23 cellular contexts compared by ENCODE assay signal in genomic region chr12:46818654-46819053, GRCh38. TPM values are rescaled to one million over a fixed set of nuclear protein-coding genes. Genes with fewer than 3 reads are reported as not detected.
A peak's percentile ranks its signal among the peaks of the same experiment; 100 is the strongest.
DNase-seq lines count a peak whose midpoint lies in the region; ATAC-seq and TF ChIP-seq lines count a peak whose summit lies in the region.
"Had no signal": no experiment of that assay in that cellular context is flagged by ENCODE, and none has a peak within 500 bp of the region (broad histone marks: within the 10 kb centered on the region; RNA-seq: fewer than 3 reads in every experiment).

No MANE protein-coding gene starts in this region.

- no peak overlapping the region for H3K4me3 ChIP-seq in breast epithelium
- peak overlapping the region; percentile 28 for H3K4me3 ChIP-seq in adipocyte (ENCODE audit: low read length)
- H3K4me3 ChIP-seq in right lobe of liver, result no peak overlapping the region
- H3K4me3 ChIP-seq: BLaER1 treated with 17β-estradiol and CSF1 and Interleukin-3, amounts not matched to agents 10 nM and 100 nM; GM12878; GM23338 had no signal

- peak overlapping the region; percentile 16 for H3K9ac ChIP-seq in adipocyte (ENCODE audit: low read length)
- H3K9ac ChIP-seq: BLaER1 treated with 17β-estradiol and CSF1 and Interleukin-3, amounts not matched to agents 10 nM and 100 nM had no signal

- peaks cover 6% of the 10 kb centered on the region for H3K4me1 Mint-ChIP-seq in MCF 10A (ENCODE audit: insufficient read depth, unreplicated experiment)
- H3K4me1 Mint-ChIP-seq in activated naive CD4-positive, alpha-beta T cell treated with anti-CD3 and anti-CD28 coated beads for 36 hours (ENCODE audit: low read depth), result no peaks in the 10 kb centered on the region
- H3K4me1 Mint-ChIP-seq: CD14-positive monocyte; CD8-positive, alpha-beta memory T cell had no signal

- TF ChIP-seq CTCF in MCF 10A (IDR thresholded peaks at IDR 0.05; ENCODE audit: unreplicated experiment) (no peak), breast epithelium (IDR thresholded peaks at IDR 0.05) (no peak), right lobe of liver (IDR thresholded peaks at IDR 0.05) (no peak)

- no peaks in the 10 kb centered on the region for H3K9me3 Mint-ChIP-seq in MCF 10A (ENCODE audit: unreplicated experiment)
- H3K9me3 Mint-ChIP-seq in activated naive CD4-positive, alpha-beta T cell treated with anti-CD3 and anti-CD28 coated beads for 36 hours, result no peaks in the 10 kb centered on the region
- H3K9me3 Mint-ChIP-seq: CD4-positive, alpha-beta T cell; CD8-positive, alpha-beta memory T cell; GM23338; H9 had no signal

- no peak overlapping the region for H3K4me3 Mint-ChIP-seq in MCF 10A (ENCODE audit: unreplicated experiment)
- H3K4me3 Mint-ChIP-seq in activated naive CD4-positive, alpha-beta T cell treated with anti-CD3 and anti-CD28 coated beads for 36 hours, result no peak overlapping the region
- H3K4me3 Mint-ChIP-seq: CD14-positive monocyte; CD4-positive, alpha-beta T cell; CD8-positive, alpha-beta memory T cell; GM23338; H9 had no signal

- peak overlapping the region; percentile 11 for H3K27ac Mint-ChIP-seq in MCF 10A (ENCODE audit: low read depth, unreplicated experiment)
- H3K27ac Mint-ChIP-seq in activated naive CD4-positive, alpha-beta T cell treated with anti-CD3 and anti-CD28 coated beads for 36 hours, result no peak overlapping the region
- H3K27ac Mint-ChIP-seq: CD14-positive monocyte; CD4-positive, alpha-beta T cell; CD8-positive, alpha-beta memory T cell; GM23338; H9 had no signal

- H3K27ac ChIP-seq in breast epithelium, result no peak overlapping the region
- H3K27ac ChIP-seq in right lobe of liver, result peak overlapping the region in 2 of 3 donors; percentile 3 to 20
- H3K27ac ChIP-seq: 22Rv1; BLaER1 treated with 17β-estradiol and CSF1 and Interleukin-3, amounts not matched to agents 10 nM and 100 nM had no signal

- DNase-seq in MCF 10A (ENCODE audit: unreplicated experiment), result peak; percentile 9
- no peak for DNase-seq in breast epithelium (ENCODE audit: low spot score in 2 of 2)
- DNase-seq in adipocyte (ENCODE audit: low read depth), result peak; percentile 66
- peak; percentile 3 for DNase-seq in fibroblast of peridontal ligament (ENCODE audit: extremely low read depth)
- no peak for DNase-seq in right lobe of liver
- DNase-seq in NK-92 treated with Interleukin-12 subunit alpha and Interleukin-12 subunit beta, amount 100 ng/mL, for 24 hours (lab: John Stamatoyannopoulos, UW), result no peak
- no peak for DNase-seq in NCI-H1417 (lab: John Stamatoyannopoulos, UW)
- DNase-seq in activated naive CD4-positive, alpha-beta T cell treated with anti-CD3 and anti-CD28 coated beads for 36 hours, result no peak
- DNase-seq: AML-193; BE2C; CD4-positive, alpha-beta T cell; CD8-positive, alpha-beta memory T cell; DMS 273 treated with DMSO at 0.1 percent for 48 hours; DMS79; EL; GDM1; H9 had no signal

- intact Hi-C loops in MCF 10A (cut with micrococcal nuclease) (no loop called here), breast epithelium (cut with DNase I; ENCODE audit: low total_unique reads) (no loop called here), right lobe of liver (cut with DNase I) (no loop called here)
- intact Hi-C loops in activated naive CD4-positive, alpha-beta T cell treated with anti-CD3 and anti-CD28 coated beads for 36 hours (cut with micrococcal nuclease), result no loop called here

- no peak for TF ChIP-seq POLR2A in breast epithelium (IDR thresholded peaks at IDR 0.05)
- no peak for TF ChIP-seq POLR2A in right lobe of liver (IDR thresholded peaks at IDR 0.05)

- peak; percentile 39 to 55 (median 46) for ATAC-seq in right lobe of liver
- ATAC-seq: GM12878, GM23338, HCT116 had no signal

- no TSS peak for BruUV-seq in MCF 10A (replicated peaks; lab: Mats Ljungman, UMichigan)

- CTCF ChIA-PET in MCF 10A (lab: Yijun Ruan, JAX), result no interaction called here
- CTCF ChIA-PET in activated naive CD4-positive, alpha-beta T cell treated with anti-CD3 and anti-CD28 coated beads for 36 hours (lab: Charles Lee), result no interaction called here

- H3K27me3 Mint-ChIP-seq in MCF 10A (ENCODE audit: insufficient read depth, unreplicated experiment), result no peaks in the 10 kb centered on the region
- H3K27me3 Mint-ChIP-seq in activated naive CD4-positive, alpha-beta T cell treated with anti-CD3 and anti-CD28 coated beads for 36 hours (ENCODE audit: low read depth), result peaks cover 11% of the 10 kb centered on the region

- H3K27me3 ChIP-seq in breast epithelium (peaks cover 0 to 3% of the 10 kb centered on the region in 2 donors), adipocyte (replicated peaks; ENCODE audit: control insufficient read depth, insufficient read depth, low read length) (no peaks in the 10 kb centered on the region), right lobe of liver (no peaks in the 10 kb centered on the region)
- H3K27me3 ChIP-seq: BE2C; BLaER1 treated with 17β-estradiol and CSF1 and Interleukin-3, amounts not matched to agents 10 nM and 100 nM had no signal

- H3K9me3 ChIP-seq in breast epithelium (no peaks in the 10 kb centered on the region), adipocyte (ENCODE audit: control insufficient read depth, low read length) (no peaks in the 10 kb centered on the region), right lobe of liver (no peaks in the 10 kb centered on the region)
- H3K9me3 ChIP-seq: BE2C had no signal

- no peaks in the 10 kb centered on the region for H3K4me1 ChIP-seq in breast epithelium
- peaks cover 13% of the 10 kb centered on the region for H3K4me1 ChIP-seq in adipocyte (ENCODE audit: control insufficient read depth, insufficient read depth, low read length)
- H3K4me1 ChIP-seq in right lobe of liver, result peaks cover 0 to 44% (median 19%) of the 10 kb centered on the region in 4 donors
- H3K4me1 ChIP-seq: BE2C; BLaER1 treated with 17β-estradiol and CSF1 and Interleukin-3, amounts not matched to agents 10 nM and 100 nM had no signal

- peaks cover 7% of the 10 kb centered on the region for H3K36me3 Mint-ChIP-seq in MCF 10A (ENCODE audit: insufficient read depth, unreplicated experiment)
- H3K36me3 Mint-ChIP-seq in activated naive CD4-positive, alpha-beta T cell treated with anti-CD3 and anti-CD28 coated beads for 36 hours (ENCODE audit: low read depth), result no peaks in the 10 kb centered on the region
- H3K36me3 Mint-ChIP-seq: CD14-positive monocyte had no signal

- H3K36me3 ChIP-seq in breast epithelium (no peaks in the 10 kb centered on the region), adipocyte (ENCODE audit: control insufficient read depth, insufficient read depth, low read length, severe bottlenecking) (no peaks in the 10 kb centered on the region), right lobe of liver (no peaks in the 10 kb centered on the region)
- H3K36me3 ChIP-seq: BE2C; BLaER1 treated with 17β-estradiol and CSF1 and Interleukin-3, amounts not matched to agents 10 nM and 100 nM had no signal

- POLR2A ChIA-PET in MCF 10A (lab: Yijun Ruan, JAX), result no interaction called here

RNA-seq across cellular contexts. Expression of gene SLC38A4, which starts 7.1 kb away (rescaled TPM):
- total RNA-seq in MCF 10A (2022) (0.12 TPM in 1 of 2 replicates, not detected in the other), breast epithelium (under 1 TPM in 2 of 3 donors, not detected in 1; 0.15 to 0.33 TPM), right lobe of liver (100 to 1,000 TPM; 158 to 604 (median 295) TPM)
- not detected for total RNA-seq in activated naive CD4-positive, alpha-beta T cell treated with anti-CD3 and anti-CD28 coated beads for 36 hours
- total RNA-seq: CD4-positive, alpha-beta T cell; CD8-positive, alpha-beta memory T cell had no signal

Comparison
In these comparisons a context has a peak if more than half of its experiments do, and no peak if none do; other contexts are left out.
1. DNase-seq: peak in MCF 10A (single experiment), adipocyte (single experiment) and fibroblast of peridontal ligament (single experiment); none in breast epithelium (0 of 2), right lobe of liver (0 of 3), NK-92 treated with Interleukin-12 subunit alpha and Interleukin-12 subunit beta, amount 100 ng/mL, for 24 hours (single experiment), NCI-H1417 (0 of 3) and activated naive CD4-positive, alpha-beta T cell treated with anti-CD3 and anti-CD28 coated beads for 36 hours (single experiment).
2. H3K27ac ChIP-seq: peak in right lobe of liver (2 of 3); none in breast epithelium (0 of 2).
3. RNA of gene SLC38A4, which starts 7.1 kb away (total RNA-seq): 158 to 604 TPM in right lobe of liver; 0.15 to 0.33 TPM in breast epithelium, 0.12 TPM in MCF 10A and not detected in activated naive CD4-positive, alpha-beta T cell treated with anti-CD3 and anti-CD28 coated beads for 36 hours; every median in the first group is over 100 times any median in the second.